ENCODE assay signal across 8 cellular contexts in genomic region chr17:1627219-1627986, GRCh38. TPM values are rescaled to one million over a fixed set of nuclear protein-coding genes. Genes with fewer than 3 reads are reported as not detected.
DNase-seq lines count a peak whose midpoint lies in the region; ATAC-seq and TF ChIP-seq lines count a peak whose summit lies in the region.

No MANE protein-coding gene starts in this region.

- H3K9me3 Mint-ChIP-seq in GM23338 (peaks cover 2% of the 10 kb centered on the region; the same call in 2 of the 3 replicates), glutamatergic neuron (ENCODE audit: unreplicated experiment) (peaks cover 13% of the 10 kb centered on the region)

- H3F3A ChIP-seq in GM23338 (replicated peaks; ENCODE audit: low read depth), result 0 out of 2 replicates have a peak, but pooled peaks cover 13% of the 10 kb centered on the region

- H3K4me1 ChIP-seq in GM23338 (ENCODE audit: insufficient read depth), result no peaks in the 10 kb centered on the region; the same call in 1 of the 2 replicates
- H3K4me1 ChIP-seq in rectal smooth muscle tissue (ENCODE audit: control insufficient read depth, insufficient read depth, low read length), result no peaks in the 10 kb centered on the region

- peaks cover 8% of the 10 kb centered on the region; the same call in 1 of the 2 replicates for H3K27me3 ChIP-seq in GM23338 (ENCODE audit: insufficient read depth)
- no peaks in the 10 kb centered on the region for H3K27me3 ChIP-seq in WERI-Rb-1 (ENCODE audit: insufficient read depth, low read depth, severe bottlenecking)
- H3K27me3 ChIP-seq in rectal smooth muscle tissue (ENCODE audit: control insufficient read depth, insufficient read depth, low read length), result no peaks in the 10 kb centered on the region

- H3K9me2 ChIP-seq in GM23338 (ENCODE audit: insufficient read depth), result no peaks in the 10 kb centered on the region

- peak overlapping the region; percentile 69 for H3K4me3 Mint-ChIP-seq in GM23338
- H3K4me3 Mint-ChIP-seq in glutamatergic neuron (ENCODE audit: unreplicated experiment), result peak overlapping the region; percentile 82

- no peaks in the 10 kb centered on the region for H4K20me1 ChIP-seq in GM23338 (replicated peaks; ENCODE audit: insufficient read depth)

- H3K27ac ChIP-seq in GM23338 (ENCODE audit: low read depth), result no peak overlapping the region
- H3K27ac ChIP-seq in WERI-Rb-1, result peak overlapping the region; percentile 59
- peak overlapping the region; percentile 31 for H3K27ac ChIP-seq in rectal smooth muscle tissue (ENCODE audit: low read depth, low read length)

- DNase-seq in AG09309 (ENCODE audit: low read depth), result no peak
- DNase-seq in GM23338 (ENCODE audit: low spot score), result peak; percentile 56
- DNase-seq in WERI-Rb-1, result no peak
- peak; percentile 51 for DNase-seq in glutamatergic neuron
- DNase-seq in NCI-H226, result no peak
- DNase-seq in iPS-NIHi7 (ENCODE audit: extremely low spot score), result no peak

- H2AFZ ChIP-seq in GM23338, result peak overlapping the region; percentile 81

- H3K36me3 ChIP-seq in GM23338 (ENCODE audit: insufficient read depth) (no peaks in the 10 kb centered on the region), WERI-Rb-1 (peaks cover 7% of the 10 kb centered on the region), rectal smooth muscle tissue (ENCODE audit: control insufficient read depth, insufficient read depth, low read length) (peaks cover 3% of the 10 kb centered on the region)

- H3K36me3 Mint-ChIP-seq in GM23338 (ENCODE audit: low read depth) (no peaks in the 10 kb centered on the region; the same call in 2 of the 3 replicates), glutamatergic neuron (ENCODE audit: unreplicated experiment) (no peaks in the 10 kb centered on the region)

- H3K27ac Mint-ChIP-seq in GM23338, result no peak overlapping the region
- H3K27ac Mint-ChIP-seq in glutamatergic neuron (ENCODE audit: unreplicated experiment), result no peak overlapping the region

- ATAC-seq in GM23338 (peak; percentile 21), HG03108 (IDR thresholded peaks at IDR 0.05; ENCODE audit: unreplicated experiment) (no peak)

- H3K4me1 Mint-ChIP-seq in GM23338, result peaks cover 24% of the 10 kb centered on the region
- H3K4me1 Mint-ChIP-seq in glutamatergic neuron (ENCODE audit: low read depth, unreplicated experiment), result peaks cover 18% of the 10 kb centered on the region

- H3K9me3 ChIP-seq in WERI-Rb-1 (ENCODE audit: severe bottlenecking), result no peaks in the 10 kb centered on the region

- TF ChIP-seq CTCF in AG09309 (IDR thresholded peaks at IDR 0.05; ENCODE audit: control insufficient read depth, insufficient read depth, low read depth, low read length, missing control alignments) (no peak), GM23338 (conservative IDR thresholded peaks at IDR 0.05; ENCODE audit: low read depth in 2 of 2) (no peak), WERI-Rb-1 (IDR thresholded peaks at IDR 0.05; ENCODE audit: low read depth, low read length) (no peak), glutamatergic neuron (IDR thresholded peaks at IDR 0.05; ENCODE audit: partially characterized antibody, unreplicated experiment) (no peak)

- peak overlapping the region; percentile 98 for H3K4me2 ChIP-seq in GM23338

- peaks cover 17% of the 10 kb centered on the region for H3K27me3 Mint-ChIP-seq in GM23338 (ENCODE audit: insufficient read depth, low read depth, poor library complexity)
- peaks cover 14% of the 10 kb centered on the region for H3K27me3 Mint-ChIP-seq in glutamatergic neuron (ENCODE audit: unreplicated experiment)

- H3K4me3 ChIP-seq in AG09309 (ENCODE audit: control insufficient read depth, low read depth, low read length) (peak overlapping the region; percentile 53), GM23338 (peak overlapping the region; percentile 86), WERI-Rb-1 (ENCODE audit: low read depth, low read length) (peak overlapping the region; percentile 65), rectal smooth muscle tissue (ENCODE audit: low read length) (peak overlapping the region; percentile 86)

- no peaks in the 10 kb centered on the region for H3K79me2 ChIP-seq in GM23338 (replicated peaks; ENCODE audit: insufficient read depth)

- H3K9ac ChIP-seq in rectal smooth muscle tissue (ENCODE audit: low read length), result peak overlapping the region; percentile 51

TF ChIP-seq in GM23338, 12 proteins besides CTCF, POLR2A, EP300 and RAD21 (continues in another document):
- no peak for TF ChIP-seq EZH2phosphoT487 (IDR thresholded peaks at IDR 0.05; ENCODE audit: unreplicated experiment)
- no peak for TF ChIP-seq ZNF114 (CRISPR knock-in tag; IDR thresholded peaks at IDR 0.05)
- TF ChIP-seq EZH2 (IDR thresholded peaks at IDR 0.05; ENCODE audit: low read depth, unreplicated experiment), result no peak
- TF ChIP-seq ZNF462 (CRISPR knock-in tag; IDR thresholded peaks at IDR 0.05), result no peak
- TF ChIP-seq JUNB (IDR thresholded peaks at IDR 0.05; ENCODE audit: unreplicated experiment), result no peak

RNA-seq across cellular contexts. Expression of gene SLC43A2, which starts 1.2 kb away (rescaled TPM):
- total RNA-seq in GM23338 (2014; rRNA removed; shearing (Covaris generic)), result 7.1 and 9.8 TPM in 2 replicates
- polyA plus RNA-seq in GM23338 (2016; fragmentation: Nextera tagmentation; extraction: Ambion mirVana), result 2.2 and 2.5 TPM in 2 replicates
- 31.3 TPM for total RNA-seq in glutamatergic neuron (ENCODE audit: unreplicated experiment)

RNA-seq across cellular contexts. Expression of gene SCARF1, which starts 18.1 kb away (rescaled TPM):
- 1.0 and 1.6 TPM in 2 replicates for total RNA-seq in GM23338 (2014; rRNA removed; shearing (Covaris generic))
- polyA plus RNA-seq in GM23338 (2016; fragmentation: Nextera tagmentation; extraction: Ambion mirVana), result 0.63 and 0.76 TPM in 2 replicates
- 4.0 TPM for total RNA-seq in glutamatergic neuron (ENCODE audit: unreplicated experiment)

RNA-seq across cellular contexts. Expression of gene RILP, which starts 22.3 kb away (rescaled TPM):
- total RNA-seq in GM23338 (2014; rRNA removed; shearing (Covaris generic)), result 9.2 and 17.4 TPM in 2 replicates
- 8.6 and 10.8 TPM in 2 replicates for polyA plus RNA-seq in GM23338 (2016; fragmentation: Nextera tagmentation; extraction: Ambion mirVana)
- total RNA-seq in glutamatergic neuron (ENCODE audit: unreplicated experiment), result 4.2 TPM

RNA-seq across cellular contexts. Expression of gene PRPF8, which starts 57.3 kb away (rescaled TPM):
- total RNA-seq in GM23338 (2014; rRNA removed; shearing (Covaris generic)), result 231 and 246 TPM in 2 replicates
- polyA plus RNA-seq in GM23338 (2016; fragmentation: Nextera tagmentation; extraction: Ambion mirVana), result 175 and 178 TPM in 2 replicates
- 297 TPM for total RNA-seq in glutamatergic neuron (ENCODE audit: unreplicated experiment)

Comparison
In these comparisons a context has a peak if more than half of its experiments do, and no peak if none do; other contexts are left out.
1. DNase-seq: peak in GM23338 (single experiment) and glutamatergic neuron (single experiment); none in AG09309 (single experiment), WERI-Rb-1 (single experiment), NCI-H226 (single experiment) and iPS-NIHi7 (single experiment).
2. Peak in every context shown above with its lines, with median percentiles within 50 percentile points of each other: H3K4me3 ChIP-seq.